19 cellular contexts compared by ENCODE assay signal in the genomic region with DNA sequence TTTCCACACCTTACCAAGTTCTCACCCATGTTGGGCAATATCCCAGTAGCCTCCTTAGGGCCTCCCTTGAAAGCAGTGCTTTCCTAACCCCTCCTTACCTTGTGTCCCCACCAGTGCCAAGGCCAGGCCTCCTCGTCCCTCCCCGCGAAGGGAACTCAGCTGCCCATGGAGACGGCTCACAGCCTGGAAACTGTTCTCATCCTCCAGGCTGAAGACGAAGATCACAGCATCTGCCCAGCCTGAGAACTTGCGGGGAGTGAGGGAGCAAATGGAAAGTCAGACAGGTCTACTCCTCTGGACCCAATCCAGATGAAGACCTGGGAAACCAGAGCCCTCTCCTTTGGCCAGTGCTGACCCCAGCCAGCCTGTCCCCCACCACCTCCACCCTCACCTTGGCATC. TPM values are rescaled to one million over a fixed set of nuclear protein-coding genes. Genes with fewer than 3 reads are reported as not detected.
DNase-seq lines count a peak whose midpoint lies in the region; ATAC-seq and TF ChIP-seq lines count a peak whose summit lies in the region.
"Had no signal": no experiment of that assay in that cellular context is flagged by ENCODE, and none has a peak within 500 bp of the region (broad histone marks: within the 10 kb centered on the region; RNA-seq: fewer than 3 reads in every experiment).

No MANE protein-coding gene starts in this region.

- DNase-seq in activated T-cell treated with anti-CD3 and anti-CD28 coated beads, Interleukin-2, amount 50 U/mL, for 24 hours = no peak
- DNase-seq in activated T-cell treated with anti-CD3 and anti-CD28 coated beads for 4 hours (no peak), SJSA1 (ENCODE audit: low read depth in 1 of 2, low spot score in 2 of 2) (peak; percentile 71 to 95), islet precursor cell (peak; percentile 43), NCI-H345 treated with DMSO at 0.1 percent for 48 hours (lab: John Stamatoyannopoulos, UW; ENCODE audit: unreplicated experiment) (no peak), GM23338 (ENCODE audit: low spot score) (no peak)
- DNase-seq in stimulated activated effector memory CD8-positive, alpha-beta T cell treated with anti-CD3 and anti-CD28 coated beads, Interleukin-12 subunit alpha, Interleukin-12 subunit beta, amount 100 ng/mL, for 72 hours (ENCODE audit: low spot score in 2 of 2) = no peak
- DNase-seq in NK-92 treated with Interleukin-12 subunit alpha and Interleukin-12 subunit beta, amount 100 ng/mL, for 24 hours (lab: John Stamatoyannopoulos, UW) = no peak
- DNase-seq: 8988T; AML-193; CD4-positive, alpha-beta T cell; COR-L47; DMS153; DMS79 treated with DMSO at 0.1 percent for 48 hours; GF-D8; HCEC 1CT had no signal

- no peaks in the 10 kb centered on the region for H3K9me3 Mint-ChIP-seq in activated T-cell treated with anti-CD3 and anti-CD28 coated beads, Interleukin-2, amount 50 U/mL, for 24 hours
- no peaks in the 10 kb centered on the region for H3K9me3 Mint-ChIP-seq in stimulated activated effector memory CD8-positive, alpha-beta T cell treated with anti-CD3 and anti-CD28 coated beads, Interleukin-12 subunit alpha, Interleukin-12 subunit beta, amount 100 ng/mL, for 72 hours
- peaks cover 2% of the 10 kb centered on the region for H3K9me3 Mint-ChIP-seq in GM23338
- H3K9me3 Mint-ChIP-seq: CD4-positive, alpha-beta T cell; HFFc6 had no signal

- H3K27ac ChIP-seq in SJSA1 (no peak overlapping the region), GM23338 (ENCODE audit: low read depth) (no peak overlapping the region)
- H3K27ac ChIP-seq: BLaER1 treated with 17β-estradiol and CSF1 and Interleukin-3, amounts not matched to agents 10 nM and 100 nM had no signal

- no peak overlapping the region for H2AFZ ChIP-seq in GM23338

- H3K36me3 ChIP-seq in SJSA1 (peaks cover 7% of the 10 kb centered on the region), GM23338 (ENCODE audit: insufficient read depth) (no peaks in the 10 kb centered on the region)

- H3K4me3 Mint-ChIP-seq in activated T-cell treated with anti-CD3 and anti-CD28 coated beads, Interleukin-2, amount 50 U/mL, for 24 hours = no peak overlapping the region
- H3K4me3 Mint-ChIP-seq in stimulated activated effector memory CD8-positive, alpha-beta T cell treated with anti-CD3 and anti-CD28 coated beads, Interleukin-12 subunit alpha, Interleukin-12 subunit beta, amount 100 ng/mL, for 72 hours = no peak overlapping the region
- no peak overlapping the region for H3K4me3 Mint-ChIP-seq in GM23338
- H3K4me3 Mint-ChIP-seq: CD4-positive, alpha-beta T cell; HFFc6 had no signal

- peaks cover 8% of the 10 kb centered on the region for H3K4me1 Mint-ChIP-seq in activated T-cell treated with anti-CD3 and anti-CD28 coated beads, Interleukin-2, amount 50 U/mL, for 24 hours (ENCODE audit: low read depth)
- H3K4me1 Mint-ChIP-seq in stimulated activated effector memory CD8-positive, alpha-beta T cell treated with anti-CD3 and anti-CD28 coated beads, Interleukin-12 subunit alpha, Interleukin-12 subunit beta, amount 100 ng/mL, for 72 hours = peaks cover 21% of the 10 kb centered on the region
- peaks cover 25% of the 10 kb centered on the region for H3K4me1 Mint-ChIP-seq in GM23338

- H3K36me3 Mint-ChIP-seq in activated T-cell treated with anti-CD3 and anti-CD28 coated beads, Interleukin-2, amount 50 U/mL, for 24 hours (ENCODE audit: low read depth) = peaks cover 78% of the 10 kb centered on the region
- H3K36me3 Mint-ChIP-seq in stimulated activated effector memory CD8-positive, alpha-beta T cell treated with anti-CD3 and anti-CD28 coated beads, Interleukin-12 subunit alpha, Interleukin-12 subunit beta, amount 100 ng/mL, for 72 hours = peaks cover 68% of the 10 kb centered on the region
- H3K36me3 Mint-ChIP-seq in GM23338 (ENCODE audit: low read depth) = no peaks in the 10 kb centered on the region

- H3K79me2 ChIP-seq in GM23338 (replicated peaks; ENCODE audit: insufficient read depth) = no peaks in the 10 kb centered on the region

- H3F3A ChIP-seq in GM23338 (replicated peaks; ENCODE audit: low read depth) = peaks cover 10% of the 10 kb centered on the region

- H3K27ac Mint-ChIP-seq in activated T-cell treated with anti-CD3 and anti-CD28 coated beads, Interleukin-2, amount 50 U/mL, for 24 hours = peak overlapping the region; percentile 66
- peak overlapping the region; percentile 26 for H3K27ac Mint-ChIP-seq in stimulated activated effector memory CD8-positive, alpha-beta T cell treated with anti-CD3 and anti-CD28 coated beads, Interleukin-12 subunit alpha, Interleukin-12 subunit beta, amount 100 ng/mL, for 72 hours
- no peak overlapping the region for H3K27ac Mint-ChIP-seq in GM23338
- H3K27ac Mint-ChIP-seq: CD4-positive, alpha-beta T cell had no signal

- ATAC-seq in stimulated activated effector memory CD8-positive, alpha-beta T cell treated with anti-CD3 and anti-CD28 coated beads, Interleukin-12 subunit alpha, Interleukin-12 subunit beta, amount 100 ng/mL, for 72 hours = no peak
- no peak for ATAC-seq in GM23338
- ATAC-seq: HepG2 had no signal

- no peaks in the 10 kb centered on the region for H3K27me3 Mint-ChIP-seq in activated T-cell treated with anti-CD3 and anti-CD28 coated beads, Interleukin-2, amount 50 U/mL, for 24 hours
- H3K27me3 Mint-ChIP-seq in GM23338 (ENCODE audit: insufficient read depth, low read depth, poor library complexity) = peaks cover 91% of the 10 kb centered on the region
- H3K27me3 Mint-ChIP-seq: CD4-positive, alpha-beta T cell had no signal

- H3K27me3 ChIP-seq in SJSA1 (replicated peaks) (peaks cover 95% of the 10 kb centered on the region), GM23338 (ENCODE audit: insufficient read depth) (peaks cover 100% of the 10 kb centered on the region)
- H3K27me3 ChIP-seq: BLaER1 treated with 17β-estradiol and CSF1 and Interleukin-3, amounts not matched to agents 10 nM and 100 nM had no signal

- no peaks in the 10 kb centered on the region for H3K9me2 ChIP-seq in GM23338 (ENCODE audit: insufficient read depth)

- peaks cover 16% of the 10 kb centered on the region for H3K9me3 ChIP-seq in SJSA1 (replicated peaks)
- H3K9me3 ChIP-seq: BLaER1 treated with 17β-estradiol and CSF1 and Interleukin-3, amounts not matched to agents 10 nM and 100 nM had no signal

- H3K4me3 ChIP-seq in SJSA1 = no peak overlapping the region
- no peak overlapping the region for H3K4me3 ChIP-seq in GM23338
- H3K4me3 ChIP-seq: BLaER1 treated with 17β-estradiol and CSF1 and Interleukin-3, amounts not matched to agents 10 nM and 100 nM had no signal

- TF ChIP-seq CTCF in GM23338 (conservative IDR thresholded peaks at IDR 0.05; ENCODE audit: low read depth in 2 of 2) = no peak

- H3K4me1 ChIP-seq in SJSA1 (replicated peaks) (peaks cover 27% of the 10 kb centered on the region), GM23338 (ENCODE audit: insufficient read depth) (peaks cover 15% of the 10 kb centered on the region)

- no peak overlapping the region for H3K4me2 ChIP-seq in GM23338
- H3K4me2 ChIP-seq: BLaER1 treated with 17β-estradiol and CSF1 and Interleukin-3, amounts not matched to agents 10 nM and 100 nM had no signal

- no peaks in the 10 kb centered on the region; the same call in 1 of the 2 replicates for H4K20me1 ChIP-seq in GM23338 (replicated peaks; ENCODE audit: insufficient read depth)

TF ChIP-seq in GM23338, 12 proteins besides CTCF, POLR2A, EP300 and RAD21 (continues in another document):
- TF ChIP-seq, protein P1, sequence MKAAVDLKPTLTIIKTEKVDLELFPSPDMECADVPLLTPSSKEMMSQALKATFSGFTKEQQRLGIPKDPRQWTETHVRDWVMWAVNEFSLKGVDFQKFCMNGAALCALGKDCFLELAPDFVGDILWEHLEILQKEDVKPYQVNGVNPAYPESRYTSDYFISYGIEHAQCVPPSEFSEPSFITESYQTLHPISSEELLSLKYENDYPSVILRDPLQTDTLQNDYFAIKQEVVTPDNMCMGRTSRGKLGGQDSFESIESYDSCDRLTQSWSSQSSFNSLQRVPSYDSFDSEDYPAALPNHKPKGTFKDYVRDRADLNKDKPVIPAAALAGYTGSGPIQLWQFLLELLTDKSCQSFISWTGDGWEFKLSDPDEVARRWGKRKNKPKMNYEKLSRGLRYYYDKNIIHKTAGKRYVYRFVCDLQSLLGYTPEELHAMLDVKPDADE (IDR thresholded peaks at IDR 0.05) = no peak
- TF ChIP-seq POLR2AphosphoS5 (IDR thresholded peaks at IDR 0.05; ENCODE audit: low read depth) = no peak
- no peak for TF ChIP-seq EZH2phosphoT487 (IDR thresholded peaks at IDR 0.05; ENCODE audit: unreplicated experiment)

RNA-seq across cellular contexts. Expression of a gene that starts 4.6 kb away (rescaled TPM):
- 0.78 and 0.89 TPM in 2 replicates for total RNA-seq in SJSA1 (2014; rRNA removed; shearing (Covaris generic))
- 1.1 and 1.3 TPM in 2 replicates for total RNA-seq in GM23338 (2014; rRNA removed; shearing (Covaris generic))
- 0.36 and 0.38 TPM in 2 replicates for polyA plus RNA-seq in GM23338 (2016; fragmentation: Nextera tagmentation; extraction: Ambion mirVana)

RNA-seq across cellular contexts. Expression of a gene that starts 10.9 kb away (rescaled TPM):
- 429 and 571 TPM in 2 replicates for total RNA-seq in SJSA1 (2014; rRNA removed; shearing (Covaris generic))
- total RNA-seq in GM23338 (2014; rRNA removed; shearing (Covaris generic)) = 15.6 and 32.9 TPM in 2 replicates
- polyA plus RNA-seq in GM23338 (2016; fragmentation: Nextera tagmentation; extraction: Ambion mirVana) = 12.9 and 15.5 TPM in 2 replicates

RNA-seq across cellular contexts. Expression of a gene that starts 18.2 kb away (rescaled TPM):
- 3,953 and 4,723 TPM in 2 replicates for total RNA-seq in SJSA1 (2014; rRNA removed; shearing (Covaris generic))
- total RNA-seq in GM23338 (2014; rRNA removed; shearing (Covaris generic)) = 198 and 214 TPM in 2 replicates
- polyA plus RNA-seq in GM23338 (2016; fragmentation: Nextera tagmentation; extraction: Ambion mirVana) = 105 and 108 TPM in 2 replicates

RNA-seq across cellular contexts. Expression of a gene that starts 21.0 kb away (rescaled TPM):
- 88.7 and 107 TPM in 2 replicates for total RNA-seq in SJSA1 (2014; rRNA removed; shearing (Covaris generic))
- total RNA-seq in GM23338 (2014; rRNA removed; shearing (Covaris generic)) = 2.9 and 3.5 TPM in 2 replicates
- 3.1 and 3.3 TPM in 2 replicates for polyA plus RNA-seq in GM23338 (2016; fragmentation: Nextera tagmentation; extraction: Ambion mirVana)

RNA-seq across cellular contexts. Expression of a gene that starts 33.0 kb away (rescaled TPM):
- total RNA-seq in SJSA1 (2014; rRNA removed; shearing (Covaris generic)) = 12.9 and 21.9 TPM in 2 replicates
- 2.7 and 6.8 TPM in 2 replicates for total RNA-seq in GM23338 (2014; rRNA removed; shearing (Covaris generic))
- 0.83 and 1.1 TPM in 2 replicates for polyA plus RNA-seq in GM23338 (2016; fragmentation: Nextera tagmentation; extraction: Ambion mirVana)

Comparison
In these comparisons a context has a peak if more than half of its experiments do, and no peak if none do; other contexts are left out.
1. DNase-seq: peak in SJSA1 (2 of 2) and islet precursor cell (single experiment); none in activated T-cell treated with anti-CD3 and anti-CD28 coated beads, Interleukin-2, amount 50 U/mL, for 24 hours (single experiment), activated T-cell treated with anti-CD3 and anti-CD28 coated beads for 4 hours (single experiment), stimulated activated effector memory CD8-positive, alpha-beta T cell treated with anti-CD3 and anti-CD28 coated beads, Interleukin-12 subunit alpha, Interleukin-12 subunit beta, amount 100 ng/mL, for 72 hours (0 of 2), NCI-H345 treated with DMSO at 0.1 percent for 48 hours (single experiment), NK-92 treated with Interleukin-12 subunit alpha and Interleukin-12 subunit beta, amount 100 ng/mL, for 24 hours (single experiment) and GM23338 (single experiment).
2. RNA of a gene that starts 10.9 kb away (total RNA-seq): 429 to 571 TPM in SJSA1; 15.6 to 32.9 TPM in GM23338; every median in the first group is over 10 times any median in the second.
3. RNA of a gene that starts 18.2 kb away (total RNA-seq): 3,953 to 4,723 TPM in SJSA1; 198 to 214 TPM in GM23338; every median in the first group is over 10 times any median in the second.